In the genomic region with DNA sequence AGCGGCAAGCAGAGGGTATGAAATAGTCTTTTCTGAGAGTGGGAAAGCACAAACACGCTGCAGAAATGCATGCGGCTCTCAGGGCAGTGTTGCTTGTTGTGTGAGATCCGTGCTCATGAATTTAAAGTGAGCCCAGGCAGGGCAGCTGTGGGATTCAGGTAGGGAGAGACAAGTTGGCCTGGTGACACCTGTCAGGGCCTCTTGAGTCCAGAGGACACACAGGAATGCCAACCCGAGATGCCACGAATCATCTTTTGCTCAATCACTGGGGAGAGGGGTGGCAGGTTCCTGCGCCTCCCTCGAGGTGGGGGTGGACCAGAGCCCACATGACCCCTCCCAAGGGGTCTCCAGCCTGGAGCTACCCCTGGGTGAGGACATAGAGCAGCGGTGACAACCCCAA, we compare ENCODE assay signal across 22 cellular contexts.
DNase-seq lines count a peak whose midpoint lies in the region; ATAC-seq, FAIRE-seq and TF ChIP-seq lines count a peak whose summit lies in the region.
"Had no signal": no experiment of that assay in that cellular context is flagged by ENCODE, and none has a peak within 500 bp of the region (broad histone marks: within the 10 kb centered on the region; RNA-seq: fewer than 3 reads in every experiment).

No MANE protein-coding gene starts in this region.

- ATAC-seq in heart left ventricle (no peak), natural killer cell (no peak)
- ATAC-seq: HCT116 had no signal

- no peak overlapping the region for H3K4me3 Mint-ChIP-seq in natural killer cell
- H3K4me3 Mint-ChIP-seq: CD4-positive, CD25-positive, alpha-beta regulatory T cell; CD8-positive, alpha-beta memory T cell; GM23338; HFFc6 had no signal

- TF ChIP-seq RAD21 in H1 (IDR thresholded peaks at IDR 0.05 in 1 of 2, conservative IDR thresholded peaks at IDR 0.05 in 1 of 2; ENCODE audit: low read depth in 2 of 2, low read length in 2 of 2) = no peak

- FAIRE-seq in H1 (lab: Jason Lieb, UNC) = no peak
- FAIRE-seq in D721Med (lab: Jason Lieb, UNC) = no peak
- FAIRE-seq: A204.1, G401.6, GM12892, HTR-8/SVneo had no signal

- no peak overlapping the region for H2AFZ ChIP-seq in H1 (ENCODE audit: low read length)
- no peak overlapping the region for H2AFZ ChIP-seq in neuronal stem cell (ENCODE audit: low read length)

- no peak overlapping the region for H4K91ac ChIP-seq in H1 (replicated peaks; ENCODE audit: insufficient read length, low read length)
- H4K91ac ChIP-seq in neuronal stem cell (ENCODE audit: low read depth, low read length, poor library complexity) = no peak overlapping the region

- H3K9ac ChIP-seq in H1 (replicated peaks in 1 of 4; ENCODE audit: extremely low read depth in 1 of 4, low read depth in 3 of 4, low read length in 3 of 4) = no peak overlapping the region
- H3K9ac ChIP-seq in neuronal stem cell (ENCODE audit: low read depth, low read length, poor library complexity) = peak overlapping the region; percentile 27

- no peak overlapping the region for H3K56ac ChIP-seq in H1 (replicated peaks; ENCODE audit: insufficient read length, low read depth, low read length)

- POLR2A ChIA-PET in H1 (lab: Charles Lee; ENCODE audit: partially characterized antibody) = no interaction called here

- H4K20me1 ChIP-seq in H1 (replicated peaks in 1 of 2; ENCODE audit: control insufficient read depth in 1 of 2, insufficient read depth in 2 of 2, low read length in 2 of 2) = no peaks in the 10 kb centered on the region

- TF ChIP-seq CTCF in heart left ventricle (IDR thresholded peaks at IDR 0.05) = no peak
- TF ChIP-seq CTCF in H1 (IDR thresholded peaks at IDR 0.05; ENCODE audit: control extremely low read depth in 1 of 3, insufficient read depth in 1 of 3, low read depth in 1 of 3, low read length in 3 of 3) = no peak
- no peak for TF ChIP-seq CTCF in D721Med (IDR thresholded peaks at IDR 0.05; ENCODE audit: insufficient read depth, missing control alignments)
- no peak for TF ChIP-seq CTCF in natural killer cell (IDR thresholded peaks at IDR 0.05)

- no peak overlapping the region for H3K27ac Mint-ChIP-seq in natural killer cell
- H3K27ac Mint-ChIP-seq: GM23338, HFFc6 had no signal

- H3K14ac ChIP-seq in H1 (ENCODE audit: insufficient read length) = no peak overlapping the region
- H3K14ac ChIP-seq in neuronal stem cell (ENCODE audit: low read length) = no peak overlapping the region

- no peak overlapping the region for H4K5ac ChIP-seq in H1 (ENCODE audit: insufficient read length, low read depth, low read length)

- H3K4me2 ChIP-seq in H1 (ENCODE audit: insufficient read depth in 1 of 2, low read depth in 2 of 2, low read length in 2 of 2) = no peak overlapping the region
- no peak overlapping the region for H3K4me2 ChIP-seq in neuronal stem cell (ENCODE audit: insufficient read depth, low read length, poor library complexity, severe bottlenecking)
- H3K4me2 ChIP-seq: GM23338 had no signal

- H2BK15ac ChIP-seq in H1 (ENCODE audit: low read length) (no peak overlapping the region; the same call in 1 of the 2 replicates), neuronal stem cell (ENCODE audit: low read length) (no peak overlapping the region)

- no peak overlapping the region for H3K27ac ChIP-seq in heart left ventricle
- no peak overlapping the region for H3K27ac ChIP-seq in H1 (ENCODE audit: low read depth, low read length)
- H3K27ac ChIP-seq in neuronal stem cell (replicated peaks; ENCODE audit: low read length) = no peak overlapping the region

- peaks cover 23 to 37% of the 10 kb centered on the region in 2 donors for H3K27me3 Mint-ChIP-seq in natural killer cell (ENCODE audit: low read depth in 2 of 2)

- no peaks in the 10 kb centered on the region for H3K36me3 Mint-ChIP-seq in natural killer cell
- H3K36me3 Mint-ChIP-seq: CD4-positive, CD25-positive, alpha-beta regulatory T cell; CD8-positive, alpha-beta memory T cell had no signal

- H3K79me2 ChIP-seq in H1 (ENCODE audit: control insufficient read depth in 1 of 2, insufficient read depth in 2 of 2, low read length in 2 of 2) = no peaks in the 10 kb centered on the region

- H4K8ac ChIP-seq in H1 (ENCODE audit: extremely low read depth, insufficient read depth, low read length) = no peak overlapping the region
- no peak overlapping the region for H4K8ac ChIP-seq in neuronal stem cell (ENCODE audit: low read depth, low read length)

- H2AK5ac ChIP-seq in H1 (ENCODE audit: low read depth, low read length) = no peak overlapping the region
- H2AK5ac ChIP-seq in neuronal stem cell (ENCODE audit: low read depth, low read length) = no peak overlapping the region

- H3K4ac ChIP-seq in H1 (replicated peaks; ENCODE audit: insufficient read length, low read depth, low read length) (no peak overlapping the region), neuronal stem cell (ENCODE audit: low read length) (no peak overlapping the region)

- H3K9me3 ChIP-seq in heart left ventricle = no peaks in the 10 kb centered on the region
- no peaks in the 10 kb centered on the region for H3K9me3 ChIP-seq in H1 (ENCODE audit: insufficient read depth in 2 of 2, low read depth in 1 of 2, low read length in 1 of 2)
- H3K9me3 ChIP-seq in neuronal stem cell (replicated peaks in 1 of 2; ENCODE audit: control insufficient read depth in 2 of 2, insufficient read depth in 1 of 2, low read depth in 1 of 2, low read length in 2 of 2) = no peaks in the 10 kb centered on the region
- H3K9me3 ChIP-seq: BE2C had no signal

- H3K23ac ChIP-seq in H1 (ENCODE audit: insufficient read length) (no peak overlapping the region), neuronal stem cell (ENCODE audit: low read depth, low read length, poor library complexity) (no peak overlapping the region)

- H2BK20ac ChIP-seq in H1 (ENCODE audit: low read length) = no peak overlapping the region

- TF ChIP-seq EP300 in H1 (IDR thresholded peaks at IDR 0.05; ENCODE audit: borderline replicate concordance in 1 of 2, low read depth in 2 of 2, low read length in 2 of 2) = no peak

- H3K79me1 ChIP-seq in H1 (ENCODE audit: low read depth, low read length) (no peaks in the 10 kb centered on the region), neuronal stem cell (ENCODE audit: low read depth, low read length) (no peaks in the 10 kb centered on the region)

- H2BK5ac ChIP-seq in H1 (ENCODE audit: low read depth, low read length) (no peak overlapping the region), neuronal stem cell (ENCODE audit: low read length) (peak overlapping the region; percentile 45)

- H3K27me3 ChIP-seq in heart left ventricle (peaks cover 0 to 29% (median 0%) of the 10 kb centered on the region in 9 donors), H1 (replicated peaks in 1 of 4; ENCODE audit: control insufficient read depth in 3 of 4, extremely low read depth in 1 of 4, insufficient read depth in 3 of 4, low read length in 3 of 4) (no peaks in the 10 kb centered on the region), neuronal stem cell (ENCODE audit: control insufficient read depth in 3 of 3, insufficient read depth in 3 of 3, low read depth in 1 of 3, low read length in 3 of 3) (peaks cover 0 to 17% (median 0%) of the 10 kb centered on the region in 3 experiments)

- WGBS in heart left ventricle, 4 donors = 64 to 77% (median 71%) methylated on average over 5 to 9 of the region's 9 CpGs
- 89% methylated on average over 9 of the region's 9 CpGs; no CpG with 5 or more reads in 1 of the 2 experiments for WGBS in H1 (ENCODE audit: extremely low coverage in 1 of 2, insufficient coverage in 1 of 2, insufficient read length in 1 of 2, insufficient replicate concordance in 2 of 2, low coverage in 1 of 2, low lambda C conversion rate in 2 of 2, missing lambda C conversion rate in 1 of 2), 2 experiments
- WGBS in neuronal stem cell (ENCODE audit: extremely low coverage in 2 of 2, insufficient read length in 2 of 2, insufficient replicate concordance in 1 of 2), 2 donors = no CpG with 5 or more reads among the region's 9 CpGs

- TF ChIP-seq POLR2A in heart left ventricle (IDR thresholded peaks at IDR 0.05) (no peak), H1 (IDR thresholded peaks at IDR 0.05; ENCODE audit: control extremely low read depth in 1 of 2, low read depth in 2 of 2, low read length in 2 of 2) (no peak)

- CTCF ChIA-PET in H1 (lab: Charles Lee; ENCODE audit: partially characterized antibody) = interaction anchor here (1.0 to 1.9 kb wide), 4 partner anchors 10 to 72 kb away, joined by 3 to 11 read pairs (median 5); no protein-coding TSS in a partner anchor

- no peaks in the 10 kb centered on the region for H3K36me3 ChIP-seq in heart left ventricle
- H3K36me3 ChIP-seq in H1 (ENCODE audit: control insufficient read depth in 2 of 4, insufficient read depth in 4 of 4, low read length in 3 of 4) = no peaks in the 10 kb centered on the region
- no peaks in the 10 kb centered on the region for H3K36me3 ChIP-seq in neuronal stem cell (replicated peaks in 1 of 2; ENCODE audit: control insufficient read depth in 2 of 2, insufficient read depth in 2 of 2, low read length in 2 of 2)
- H3K36me3 ChIP-seq: BE2C had no signal

- no peak overlapping the region for H2BK120ac ChIP-seq in H1 (replicated peaks; ENCODE audit: low read depth, low read length)
- H2BK120ac ChIP-seq in neuronal stem cell (ENCODE audit: low read depth, low read length) = no peak overlapping the region

- no peaks in the 10 kb centered on the region for H3K9me3 Mint-ChIP-seq in natural killer cell
- H3K9me3 Mint-ChIP-seq: CD8-positive, alpha-beta memory T cell; GM23338; HFFc6 had no signal

- peak; percentile 50 for DNase-seq in cardiac septum (ENCODE audit: low spot score)
- no peak for DNase-seq in heart left ventricle
- DNase-seq in H1 (ENCODE audit: low read depth in 1 of 2, low spot score in 2 of 2) = no peak
- no peak for DNase-seq in neuronal stem cell (ENCODE audit: low spot score)
- DNase-seq in D721Med (ENCODE audit: insufficient read length, low spot score) = no peak
- no peak for DNase-seq in natural killer cell
- no peak for DNase-seq in NCI-H2227 (lab: John Stamatoyannopoulos, UW; ENCODE audit: unreplicated experiment)
- DNase-seq: ACHN; BE2C; C1 segment of cervical spinal cord; CD4-positive, CD25-positive, alpha-beta regulatory T cell; CD8-positive, alpha-beta memory T cell; COR-L47; H7; HFFc6; IMR-90 had no signal

- H3K4me1 Mint-ChIP-seq in natural killer cell = no peaks in the 10 kb centered on the region
- H3K4me1 Mint-ChIP-seq: CD8-positive, alpha-beta memory T cell had no signal

- H3K4me3 ChIP-seq in heart left ventricle (no peak overlapping the region), H1 (ENCODE audit: extremely low read depth in 1 of 4, insufficient read depth in 2 of 4, low read depth in 3 of 4, low read length in 4 of 4) (no peak overlapping the region), neuronal stem cell (ENCODE audit: low read length in 2 of 2) (no peak overlapping the region)
- H3K4me3 ChIP-seq: GM23338 had no signal

- H3K4me1 ChIP-seq in heart left ventricle (peaks cover 0 to 12% (median 2%) of the 10 kb centered on the region in 12 donors), H1 (replicated peaks in 1 of 4; ENCODE audit: control insufficient read depth in 3 of 4, insufficient read depth in 4 of 4, low read length in 3 of 4) (peaks cover 0 to 2% (median 0%) of the 10 kb centered on the region in 4 experiments; a peak in 3 of 7 replicates), neuronal stem cell (ENCODE audit: control insufficient read depth in 2 of 2, insufficient read depth in 1 of 2, low read depth in 1 of 2, low read length in 2 of 2) (peaks cover 0 to 9% of the 10 kb centered on the region in 2 donors)
- H3K4me1 ChIP-seq: BE2C had no signal

- intact Hi-C loops in cardiac septum (cut with DNase I) (no loop called here), heart left ventricle (cut with DNase I) (loop anchor here in 1 of 10 donors (5.0 kb wide), 1 partner anchor 344 kb away; no protein-coding TSS in a partner anchor), natural killer cell (cut with micrococcal nuclease) (no loop called here)

- no peak overlapping the region for H3K18ac ChIP-seq in H1 (ENCODE audit: extremely low read depth, low read length)
- H3K18ac ChIP-seq in neuronal stem cell (ENCODE audit: low read length) = peak overlapping the region; percentile 41

- H3K23me2 ChIP-seq in H1 (ENCODE audit: low read depth, low read length) = no peaks in the 10 kb centered on the region

- H2BK12ac ChIP-seq in H1 (ENCODE audit: low read depth, low read length) (peak overlapping the region; percentile 80; the same call in 1 of the 2 replicates), neuronal stem cell (ENCODE audit: low read length) (no peak overlapping the region)
